In the genomic region with DNA sequence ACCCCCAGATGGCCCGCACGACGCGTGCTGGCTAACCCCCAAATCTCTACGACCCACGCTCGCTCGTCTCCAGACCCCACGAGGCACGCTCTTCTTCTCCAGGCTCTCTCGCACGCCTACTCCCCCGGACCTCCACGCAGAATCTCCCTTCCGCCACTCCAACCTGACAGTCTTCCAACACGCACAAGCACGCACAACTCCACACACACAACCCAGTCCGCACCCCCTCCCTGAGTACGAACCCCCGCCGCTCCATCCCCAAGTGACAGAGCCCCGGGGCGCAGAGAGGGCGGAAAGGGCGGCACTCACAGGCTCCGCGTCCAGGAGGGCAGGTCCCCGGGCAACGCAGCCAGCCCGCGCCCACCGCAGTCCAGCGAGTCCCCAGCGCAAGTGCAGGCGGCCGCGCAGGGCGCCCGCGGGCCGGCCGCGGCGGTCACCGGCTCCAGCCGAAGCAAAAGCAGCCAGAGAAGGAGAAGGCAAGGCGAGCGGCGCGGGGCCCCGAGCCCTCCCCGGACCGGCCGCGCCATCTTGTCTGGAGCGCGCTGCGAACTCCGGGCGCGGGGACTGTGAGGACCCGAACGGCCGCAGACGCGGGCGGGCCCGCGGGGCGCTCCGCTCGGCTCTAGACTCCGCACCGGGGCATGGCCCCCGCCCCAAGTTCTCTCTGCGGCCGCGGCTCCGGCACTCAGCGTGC, we compare ENCODE assay signal across 1 cellular context.
TF ChIP-seq lines count a peak whose summit lies in the region.

No MANE protein-coding gene starts in this region.

TF ChIP-seq in HepG2, 621 proteins besides CTCF, POLR2A, EP300 and RAD21 (continued from another document):
- TF ChIP-seq GATAD2A (CRISPR knock-in tag; IDR thresholded peaks at IDR 0.05) (no peak), ZNF143 (CRISPR knock-in tag; IDR thresholded peaks at IDR 0.05) (no peak), PCBP2 (optimal IDR thresholded peaks at IDR 0.05; ENCODE audit: low read depth, low read length, poor library complexity, severe bottlenecking) (no peak), SAP130 (CRISPR knock-in tag; IDR thresholded peaks at IDR 0.05; ENCODE audit: low read depth) (0 out of 2 replicates have a peak, but pooled peaks have one; percentile 26), XRCC5 (optimal IDR thresholded peaks at IDR 0.05; ENCODE audit: low read length) (peak; percentile 11), HES4 (CRISPR knock-in tag; IDR thresholded peaks at IDR 0.05; ENCODE audit: borderline replicate concordance) (no peak), NR2C2 (CRISPR knock-in tag; IDR thresholded peaks at IDR 0.05; ENCODE audit: borderline replicate concordance) (no peak), GATAD1 (CRISPR knock-in tag; IDR thresholded peaks at IDR 0.05) (no peak), ZNF24 (IDR thresholded peaks at IDR 0.05) (no peak), ELF1 (CRISPR knock-in tag; IDR thresholded peaks at IDR 0.05) (no peak), PRMT3 (CRISPR knock-in tag; IDR thresholded peaks at IDR 0.05; ENCODE audit: borderline replicate concordance, low read depth) (0 out of 2 replicates have a peak, but pooled peaks have one; percentile 20), LCORL (IDR thresholded peaks at IDR 0.05) (no peak), LCORL (CRISPR knock-in tag; IDR thresholded peaks at IDR 0.05) (no peak), RARG (CRISPR knock-in tag; IDR thresholded peaks at IDR 0.05; ENCODE audit: low read depth) (no peak), ZFP90 (CRISPR knock-in tag; IDR thresholded peaks at IDR 0.05; ENCODE audit: borderline replicate concordance) (no peak), KDM6A (CRISPR knock-in tag; IDR thresholded peaks at IDR 0.05; ENCODE audit: low read depth) (no peak), IRX3 (CRISPR knock-in tag; IDR thresholded peaks at IDR 0.05; ENCODE audit: borderline replicate concordance, low read depth) (no peak), ZNF614 (CRISPR knock-in tag; IDR thresholded peaks at IDR 0.05; ENCODE audit: borderline replicate concordance) (no peak), IKZF4 (CRISPR knock-in tag; IDR thresholded peaks at IDR 0.05; ENCODE audit: borderline replicate concordance, low read depth, not compliant biosample characterization) (no peak), HNRNPL (IDR thresholded peaks at IDR 0.05; ENCODE audit: low read depth, low read length) (0 out of 2 replicates have a peak, but pooled peaks have one; percentile 8), ZNF674 (CRISPR knock-in tag; IDR thresholded peaks at IDR 0.05; ENCODE audit: low read depth) (no peak), KLF6 (CRISPR knock-in tag; IDR thresholded peaks at IDR 0.05) (no peak), NR2F1 (CRISPR knock-in tag; IDR thresholded peaks at IDR 0.05) (no peak)
- TF ChIP-seq, protein P1, sequence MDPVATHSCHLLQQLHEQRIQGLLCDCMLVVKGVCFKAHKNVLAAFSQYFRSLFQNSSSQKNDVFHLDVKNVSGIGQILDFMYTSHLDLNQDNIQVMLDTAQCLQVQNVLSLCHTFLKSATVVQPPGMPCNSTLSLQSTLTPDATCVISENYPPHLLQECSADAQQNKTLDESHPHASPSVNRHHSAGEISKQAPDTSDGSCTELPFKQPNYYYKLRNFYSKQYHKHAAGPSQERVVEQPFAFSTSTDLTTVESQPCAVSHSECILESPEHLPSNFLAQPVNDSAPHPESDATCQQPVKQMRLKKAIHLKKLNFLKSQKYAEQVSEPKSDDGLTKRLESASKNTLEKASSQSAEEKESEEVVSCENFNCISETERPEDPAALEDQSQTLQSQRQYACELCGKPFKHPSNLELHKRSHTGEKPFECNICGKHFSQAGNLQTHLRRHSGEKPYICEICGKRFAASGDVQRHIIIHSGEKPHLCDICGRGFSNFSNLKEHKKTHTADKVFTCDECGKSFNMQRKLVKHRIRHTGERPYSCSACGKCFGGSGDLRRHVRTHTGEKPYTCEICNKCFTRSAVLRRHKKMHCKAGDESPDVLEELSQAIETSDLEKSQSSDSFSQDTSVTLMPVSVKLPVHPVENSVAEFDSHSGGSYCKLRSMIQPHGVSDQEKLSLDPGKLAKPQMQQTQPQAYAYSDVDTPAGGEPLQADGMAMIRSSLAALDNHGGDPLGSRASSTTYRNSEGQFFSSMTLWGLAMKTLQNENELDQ (CRISPR knock-in tag; IDR thresholded peaks at IDR 0.05; ENCODE audit: borderline replicate concordance) = no peak
- TF ChIP-seq, protein P2, sequence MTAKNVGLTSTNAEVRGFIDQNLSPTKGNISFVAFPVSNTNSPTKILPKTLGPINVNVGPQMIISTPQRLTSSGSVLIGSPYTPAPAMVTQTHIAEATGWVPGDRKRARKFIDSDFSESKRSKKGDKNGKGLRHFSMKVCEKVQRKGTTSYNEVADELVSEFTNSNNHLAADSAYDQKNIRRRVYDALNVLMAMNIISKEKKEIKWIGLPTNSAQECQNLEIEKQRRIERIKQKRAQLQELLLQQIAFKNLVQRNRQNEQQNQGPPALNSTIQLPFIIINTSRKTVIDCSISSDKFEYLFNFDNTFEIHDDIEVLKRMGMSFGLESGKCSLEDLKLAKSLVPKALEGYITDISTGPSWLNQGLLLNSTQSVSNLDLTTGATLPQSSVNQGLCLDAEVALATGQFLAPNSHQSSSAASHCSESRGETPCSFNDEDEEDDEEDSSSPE (CRISPR knock-in tag; IDR thresholded peaks at IDR 0.05) = no peak
- TF ChIP-seq, protein P3, sequence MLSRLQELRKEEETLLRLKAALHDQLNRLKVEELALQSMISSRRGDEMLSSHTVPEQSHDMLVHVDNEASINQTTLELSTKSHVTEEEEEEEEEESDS (CRISPR knock-in tag; IDR thresholded peaks at IDR 0.05; ENCODE audit: borderline replicate concordance) = no peak
- TF ChIP-seq, protein P4, sequence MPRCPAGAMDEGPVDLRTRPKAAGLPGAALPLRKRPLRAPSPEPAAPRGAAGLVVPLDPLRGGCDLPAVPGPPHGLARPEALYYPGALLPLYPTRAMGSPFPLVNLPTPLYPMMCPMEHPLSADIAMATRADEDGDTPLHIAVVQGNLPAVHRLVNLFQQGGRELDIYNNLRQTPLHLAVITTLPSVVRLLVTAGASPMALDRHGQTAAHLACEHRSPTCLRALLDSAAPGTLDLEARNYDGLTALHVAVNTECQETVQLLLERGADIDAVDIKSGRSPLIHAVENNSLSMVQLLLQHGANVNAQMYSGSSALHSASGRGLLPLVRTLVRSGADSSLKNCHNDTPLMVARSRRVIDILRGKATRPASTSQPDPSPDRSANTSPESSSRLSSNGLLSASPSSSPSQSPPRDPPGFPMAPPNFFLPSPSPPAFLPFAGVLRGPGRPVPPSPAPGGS (CRISPR knock-in tag; IDR thresholded peaks at IDR 0.05) = no peak
- TF ChIP-seq, protein P5, sequence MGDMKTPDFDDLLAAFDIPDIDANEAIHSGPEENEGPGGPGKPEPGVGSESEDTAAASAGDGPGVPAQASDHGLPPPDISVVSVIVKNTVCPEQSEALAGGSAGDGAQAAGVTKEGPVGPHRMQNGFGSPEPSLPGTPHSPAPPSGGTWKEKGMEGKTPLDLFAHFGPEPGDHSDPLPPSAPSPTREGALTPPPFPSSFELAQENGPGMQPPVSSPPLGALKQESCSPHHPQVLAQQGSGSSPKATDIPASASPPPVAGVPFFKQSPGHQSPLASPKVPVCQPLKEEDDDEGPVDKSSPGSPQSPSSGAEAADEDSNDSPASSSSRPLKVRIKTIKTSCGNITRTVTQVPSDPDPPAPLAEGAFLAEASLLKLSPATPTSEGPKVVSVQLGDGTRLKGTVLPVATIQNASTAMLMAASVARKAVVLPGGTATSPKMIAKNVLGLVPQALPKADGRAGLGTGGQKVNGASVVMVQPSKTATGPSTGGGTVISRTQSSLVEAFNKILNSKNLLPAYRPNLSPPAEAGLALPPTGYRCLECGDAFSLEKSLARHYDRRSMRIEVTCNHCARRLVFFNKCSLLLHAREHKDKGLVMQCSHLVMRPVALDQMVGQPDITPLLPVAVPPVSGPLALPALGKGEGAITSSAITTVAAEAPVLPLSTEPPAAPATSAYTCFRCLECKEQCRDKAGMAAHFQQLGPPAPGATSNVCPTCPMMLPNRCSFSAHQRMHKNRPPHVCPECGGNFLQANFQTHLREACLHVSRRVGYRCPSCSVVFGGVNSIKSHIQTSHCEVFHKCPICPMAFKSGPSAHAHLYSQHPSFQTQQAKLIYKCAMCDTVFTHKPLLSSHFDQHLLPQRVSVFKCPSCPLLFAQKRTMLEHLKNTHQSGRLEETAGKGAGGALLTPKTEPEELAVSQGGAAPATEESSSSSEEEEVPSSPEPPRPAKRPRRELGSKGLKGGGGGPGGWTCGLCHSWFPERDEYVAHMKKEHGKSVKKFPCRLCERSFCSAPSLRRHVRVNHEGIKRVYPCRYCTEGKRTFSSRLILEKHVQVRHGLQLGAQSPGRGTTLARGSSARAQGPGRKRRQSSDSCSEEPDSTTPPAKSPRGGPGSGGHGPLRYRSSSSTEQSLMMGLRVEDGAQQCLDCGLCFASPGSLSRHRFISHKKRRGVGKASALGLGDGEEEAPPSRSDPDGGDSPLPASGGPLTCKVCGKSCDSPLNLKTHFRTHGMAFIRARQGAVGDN (CRISPR knock-in tag; IDR thresholded peaks at IDR 0.05) = no peak
- TF ChIP-seq, protein P6, sequence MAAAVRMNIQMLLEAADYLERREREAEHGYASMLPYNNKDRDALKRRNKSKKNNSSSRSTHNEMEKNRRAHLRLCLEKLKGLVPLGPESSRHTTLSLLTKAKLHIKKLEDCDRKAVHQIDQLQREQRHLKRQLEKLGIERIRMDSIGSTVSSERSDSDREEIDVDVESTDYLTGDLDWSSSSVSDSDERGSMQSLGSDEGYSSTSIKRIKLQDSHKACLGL (CRISPR knock-in tag; IDR thresholded peaks at IDR 0.05) = no peak
- TF ChIP-seq, protein P7, sequence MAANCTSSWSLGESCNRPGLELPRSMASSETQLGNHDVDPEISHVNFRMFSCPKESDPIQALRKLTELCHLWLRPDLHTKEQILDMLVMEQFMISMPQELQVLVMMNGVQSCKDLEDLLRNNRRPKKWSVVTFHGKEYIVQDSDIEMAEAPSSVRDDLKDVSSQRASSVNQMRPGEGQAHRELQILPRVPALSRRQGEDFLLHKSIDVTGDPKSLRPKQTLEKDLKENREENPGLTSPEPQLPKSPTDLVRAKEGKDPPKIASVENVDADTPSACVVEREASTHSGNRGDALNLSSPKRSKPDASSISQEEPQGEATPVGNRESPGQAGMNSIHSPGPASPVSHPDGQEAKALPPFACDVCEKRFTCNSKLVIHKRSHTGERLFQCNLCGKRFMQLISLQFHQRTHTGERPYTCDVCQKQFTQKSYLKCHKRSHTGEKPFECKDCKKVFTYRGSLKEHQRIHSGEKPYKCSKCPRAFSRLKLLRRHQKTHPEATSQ (CRISPR knock-in tag; IDR thresholded peaks at IDR 0.05; ENCODE audit: borderline replicate concordance) = no peak
